Comparison of ENCODE assay signal across 10 cellular contexts in genomic region chr6:133873538-133873937, GRCh38. TPM values are rescaled to one million over a fixed set of nuclear protein-coding genes. Genes with fewer than 3 reads are reported as not detected.
"Had no signal": no experiment of that assay in that cellular context is flagged by ENCODE, and none has a peak within 500 bp of the region (broad histone marks: within the 10 kb centered on the region; RNA-seq: fewer than 3 reads in every experiment).

No MANE protein-coding gene starts in this region.

- H2AFZ ChIP-seq: GM23338 had no signal

- H3K27ac ChIP-seq: HL-60 had no signal

- H3K4me2 ChIP-seq: GM23338 had no signal

- FAIRE-seq: H1, H54 had no signal

- ATAC-seq: GM23338 had no signal

- DNase-seq: H9, HCEC 1CT, HFFc6, KG1 had no signal

- H3K4me3 ChIP-seq: GM23338 had no signal

RNA-seq across cellular contexts. Expression of gene TCF21, which starts 15.4 kb away (rescaled TPM):
- total RNA-seq: H9, HFFc6, HT1080 had no signal
- polyA plus RNA-seq: IgD-negative memory B cell had no signal
